In genomic region chr3:98763076-98763475, GRCh38 we compare ENCODE assay signal across 9 cellular contexts. TPM values are rescaled to one million over a fixed set of nuclear protein-coding genes. Genes with fewer than 3 reads are reported as not detected.
DNase-seq lines count a peak whose midpoint lies in the region; ATAC-seq, FAIRE-seq and TF ChIP-seq lines count a peak whose summit lies in the region.
"Had no signal": no experiment of that assay in that cellular context is flagged by ENCODE, and none has a peak within 500 bp of the region (broad histone marks: within the 10 kb centered on the region; RNA-seq: fewer than 3 reads in every experiment).

TSS of gene ST3GAL6 (plus strand) at chr3:98763340. CDS start at chr3:98768441, 5,101 bp downstream.

- 4% methylated on average over 1 of the region's 1 CpG for WGBS in GM12878 (ENCODE audit: insufficient coverage, insufficient replicate concordance, low lambda C conversion rate, missing lambda C conversion rate)

- no peak within 1 kb of the TSS; the same call in 1 of the 2 replicates for H2AFZ ChIP-seq in GM12878 (ENCODE audit: control insufficient read depth, low read depth, low read length)

- peak; percentile 52 for FAIRE-seq in GM12878 (lab: Jason Lieb, UNC)

- 0 out of 2 replicates have a peak within 1 kb of the TSS, but pooled peaks have one; percentile 9 for H3K9ac ChIP-seq in GM12878 (ENCODE audit: control insufficient read depth, insufficient read depth, low read length)

- H3K9me3 ChIP-seq in GM12878 (replicated peaks; ENCODE audit: control insufficient read depth, insufficient read depth, low read length): no peaks in the 10 kb centered on the region

- no peak within 1 kb of the TSS for H3K4me3 ChIP-seq in AG10803 (ENCODE audit: low read length)
- peak within 1 kb of the TSS; percentile 35; the same call in 1 of the 2 replicates for H3K4me3 ChIP-seq in GM12878

- intact Hi-C loops in GM12878 (cut with micrococcal nuclease; ENCODE audit: unreplicated experiment): no loop called here

- in situ Hi-C loops in GM12878 (cut with MboI): no loop called here

- TF ChIP-seq POLR2A in GM12878 (IDR thresholded peaks at IDR 0.05; ENCODE audit: low read depth, low read length): 0 out of 2 replicates have a peak, but pooled peaks have one; percentile 34

- no peaks in the 10 kb centered on the region for H3K27me3 ChIP-seq in GM12878 (replicated peaks in 1 of 2; ENCODE audit: control insufficient read depth in 2 of 2, insufficient read depth in 2 of 2, low read length in 1 of 2)

- peak; percentile 50 for ATAC-seq in HG02870 (IDR thresholded peaks at IDR 0.05; ENCODE audit: unreplicated experiment)
- ATAC-seq in GM12878: peak; percentile 67
- no peak for ATAC-seq in HG03521 (IDR thresholded peaks at IDR 0.05; ENCODE audit: unreplicated experiment)
- ATAC-seq: Panc1 had no signal

- peaks cover 0 to 3% of the 10 kb centered on the region in 2 experiments; a peak in 1 of 4 replicates for H3K36me3 ChIP-seq in GM12878 (ENCODE audit: control insufficient read depth in 2 of 2, insufficient read depth in 2 of 2, low read length in 1 of 2)

- POLR2A ChIA-PET in GM12878 (lab: Charles Lee): interaction anchor here (0.6 to 8.2 kb wide), 6 partner anchors 10 to 32 kb away, joined by 3 to 49 read pairs (median 4); no protein-coding TSS in a partner anchor

- peaks cover 29% of the 10 kb centered on the region for H3K4me1 ChIP-seq in GM12878 (ENCODE audit: control insufficient read depth, insufficient read depth, low read length)

- BruUV-seq in GM12878 (replicated peaks; lab: Mats Ljungman, UMichigan): no TSS peak

- SMC1A ChIA-PET in GM12878 (lab: Charles Lee; ENCODE audit: uncharacterized antibody, unreplicated experiment): interaction anchor here (1.7 to 6.9 kb wide), 8 partner anchors 9 to 33 kb away, joined by 5 to 82 read pairs (median 14); no protein-coding TSS in a partner anchor

- H3K4me2 ChIP-seq in GM12878 (ENCODE audit: control insufficient read depth, insufficient read depth): peak within 1 kb of the TSS; percentile 30; the same call in 1 of the 2 replicates

- no peak for TF ChIP-seq EP300 in GM12878 (IDR thresholded peaks at IDR 0.05; ENCODE audit: borderline replicate concordance in 1 of 2, control insufficient read depth in 1 of 2, low read depth in 2 of 2, low read length in 2 of 2)

- no peak for TF ChIP-seq RAD21 in GM12878 (IDR thresholded peaks at IDR 0.05; ENCODE audit: insufficient read depth, low read depth, low read length)

- H3K79me2 ChIP-seq in GM12878 (ENCODE audit: control insufficient read depth, insufficient read depth, low read length): peaks cover 4% of the 10 kb centered on the region

- RAD21 ChIA-PET in GM12878 (lab: Charles Lee; ENCODE audit: unreplicated experiment): interaction anchor here (1.3 to 2.9 kb wide), 3 partner anchors 19 to 33 kb away, joined by 5 to 12 read pairs (median 6); no protein-coding TSS in a partner anchor

- CTCF ChIA-PET in GM12878 (lab: Yijun Ruan, JAX): interaction anchor here (0.6 to 5.0 kb wide), 3 partner anchors 34 to 161 kb away, joined by 3 to 22 read pairs (median 4); no protein-coding TSS in a partner anchor

- DNase-seq in AG10803 (ENCODE audit: low read depth): peak; percentile 24
- no peak for DNase-seq in GM12878 (ENCODE audit: low read depth, low spot score)
- peak; percentile 70 for DNase-seq in medulla oblongata (ENCODE audit: extremely low spot score)
- no peak for DNase-seq in putamen (ENCODE audit: low spot score)
- DNase-seq in activated CD4-positive, alpha-beta T cell treated with anti-CD3 and anti-CD28 coated beads, Interleukin-2, amount 50 U/mL, for 48 hours: no peak
- no peak for DNase-seq in NCI-H446 (lab: John Stamatoyannopoulos, UW)

- TF ChIP-seq CTCF in AG10803 (conservative IDR thresholded peaks at IDR 0.05; ENCODE audit: low read length): no peak
- no peak for TF ChIP-seq CTCF in GM12878 (IDR thresholded peaks at IDR 0.05 in 2 of 3, conservative IDR thresholded peaks at IDR 0.05 in 1 of 3; ENCODE audit: control insufficient read depth in 2 of 3, extremely low read depth in 1 of 3, insufficient read depth in 1 of 3, low read depth in 3 of 3, low read length in 3 of 3)

- no peaks in the 10 kb centered on the region for H4K20me1 ChIP-seq in GM12878 (ENCODE audit: control insufficient read depth, insufficient read depth)

- peak within 1 kb of the TSS; percentile 5; the same call in 1 of the 2 replicates for H3K27ac ChIP-seq in GM12878 (ENCODE audit: control insufficient read depth, insufficient read depth)

TF ChIP-seq in GM12878, 131 proteins besides CTCF, POLR2A, EP300 and RAD21 (continues in another document):
- TF ChIP-seq, protein P1, sequence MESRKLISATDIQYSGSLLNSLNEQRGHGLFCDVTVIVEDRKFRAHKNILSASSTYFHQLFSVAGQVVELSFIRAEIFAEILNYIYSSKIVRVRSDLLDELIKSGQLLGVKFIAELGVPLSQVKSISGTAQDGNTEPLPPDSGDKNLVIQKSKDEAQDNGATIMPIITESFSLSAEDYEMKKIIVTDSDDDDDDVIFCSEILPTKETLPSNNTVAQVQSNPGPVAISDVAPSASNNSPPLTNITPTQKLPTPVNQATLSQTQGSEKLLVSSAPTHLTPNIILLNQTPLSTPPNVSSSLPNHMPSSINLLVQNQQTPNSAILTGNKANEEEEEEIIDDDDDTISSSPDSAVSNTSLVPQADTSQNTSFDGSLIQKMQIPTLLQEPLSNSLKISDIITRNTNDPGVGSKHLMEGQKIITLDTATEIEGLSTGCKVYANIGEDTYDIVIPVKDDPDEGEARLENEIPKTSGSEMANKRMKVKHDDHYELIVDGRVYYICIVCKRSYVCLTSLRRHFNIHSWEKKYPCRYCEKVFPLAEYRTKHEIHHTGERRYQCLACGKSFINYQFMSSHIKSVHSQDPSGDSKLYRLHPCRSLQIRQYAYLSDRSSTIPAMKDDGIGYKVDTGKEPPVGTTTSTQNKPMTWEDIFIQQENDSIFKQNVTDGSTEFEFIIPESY (IDR thresholded peaks at IDR 0.05): no peak
- TF ChIP-seq SREBF2 (IDR thresholded peaks at IDR 0.05; ENCODE audit: low read length) (no peak), PML (IDR thresholded peaks at IDR 0.05; ENCODE audit: low read length) (peak; percentile 20; the same call in 1 of the 2 replicates), GABPA (IDR thresholded peaks at IDR 0.05; ENCODE audit: low read depth) (no peak), ELK1 (IDR thresholded peaks at IDR 0.05; ENCODE audit: low read depth, low read length) (no peak), EGR1 (IDR thresholded peaks at IDR 0.05; ENCODE audit: borderline replicate concordance in 1 of 2, low read depth in 2 of 2, low read length in 2 of 2) (no peak), KAT2A (conservative IDR thresholded peaks at IDR 0.05; ENCODE audit: control insufficient read depth, low read depth, low read length) (no peak), HDAC6 (IDR thresholded peaks at IDR 0.05; ENCODE audit: unreplicated experiment) (no peak), JUNB (IDR thresholded peaks at IDR 0.05) (0 out of 2 replicates have a peak, but pooled peaks have one; percentile 11)
- TF ChIP-seq, protein P2, sequence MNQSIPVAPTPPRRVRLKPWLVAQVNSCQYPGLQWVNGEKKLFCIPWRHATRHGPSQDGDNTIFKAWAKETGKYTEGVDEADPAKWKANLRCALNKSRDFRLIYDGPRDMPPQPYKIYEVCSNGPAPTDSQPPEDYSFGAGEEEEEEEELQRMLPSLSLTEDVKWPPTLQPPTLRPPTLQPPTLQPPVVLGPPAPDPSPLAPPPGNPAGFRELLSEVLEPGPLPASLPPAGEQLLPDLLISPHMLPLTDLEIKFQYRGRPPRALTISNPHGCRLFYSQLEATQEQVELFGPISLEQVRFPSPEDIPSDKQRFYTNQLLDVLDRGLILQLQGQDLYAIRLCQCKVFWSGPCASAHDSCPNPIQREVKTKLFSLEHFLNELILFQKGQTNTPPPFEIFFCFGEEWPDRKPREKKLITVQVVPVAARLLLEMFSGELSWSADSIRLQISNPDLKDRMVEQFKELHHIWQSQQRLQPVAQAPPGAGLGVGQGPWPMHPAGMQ (IDR thresholded peaks at IDR 0.05; ENCODE audit: borderline replicate concordance): no peak
- TF ChIP-seq, protein P3, sequence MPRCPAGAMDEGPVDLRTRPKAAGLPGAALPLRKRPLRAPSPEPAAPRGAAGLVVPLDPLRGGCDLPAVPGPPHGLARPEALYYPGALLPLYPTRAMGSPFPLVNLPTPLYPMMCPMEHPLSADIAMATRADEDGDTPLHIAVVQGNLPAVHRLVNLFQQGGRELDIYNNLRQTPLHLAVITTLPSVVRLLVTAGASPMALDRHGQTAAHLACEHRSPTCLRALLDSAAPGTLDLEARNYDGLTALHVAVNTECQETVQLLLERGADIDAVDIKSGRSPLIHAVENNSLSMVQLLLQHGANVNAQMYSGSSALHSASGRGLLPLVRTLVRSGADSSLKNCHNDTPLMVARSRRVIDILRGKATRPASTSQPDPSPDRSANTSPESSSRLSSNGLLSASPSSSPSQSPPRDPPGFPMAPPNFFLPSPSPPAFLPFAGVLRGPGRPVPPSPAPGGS (IDR thresholded peaks at IDR 0.05; ENCODE audit: borderline replicate concordance, insufficient read depth, low read depth, low read length, poor library complexity, severe bottlenecking): no peak

RNA-seq across cellular contexts. Expression of gene ST3GAL6, which starts in this region (rescaled TPM):
- total RNA-seq in GM12878 (2013; cell fraction: nucleolus; rRNA removed): 172 and 176 TPM in 2 replicates
- 35.4 and 43.9 TPM in 2 replicates for total RNA-seq in GM12878 (2014; rRNA removed)
- 38.6 and 39.2 TPM in 2 replicates for total RNA-seq in GM12878 (2014; rRNA removed; fragmentation: Illumina TruSeq; extraction: Trizol)
- 36.2 TPM in 2 replicates for total RNA-seq in GM12878 (2021)
- polyA plus RNA-seq in GM12878 (2011; ENCODE audit: low read depth): 3.2 TPM
- 20.2 and 31.3 TPM in 2 replicates for polyA plus RNA-seq in GM12878 (2011; rRNA removed)
- polyA plus RNA-seq in GM12878 (2011; cell fraction: cytosol; rRNA removed): 6.9 and 9.8 TPM in 2 replicates
- polyA plus RNA-seq in GM12878 (2011; cell fraction: nucleus; rRNA removed): 21.4 and 27.9 TPM in 2 replicates
- polyA plus RNA-seq in GM12878 (2012): 6.3 and 11.1 TPM in 2 replicates
- polyA plus RNA-seq in GM12878 (2014; fragmentation: Illumina TruSeq; extraction: Trizol): 38.8 and 58.0 TPM in 2 replicates
- polyA plus RNA-seq in GM12878 (2014; fragmentation: Nextera tagmentation; extraction: Ambion mirVana): 10 to 100 TPM; 19.5 to 31.4 TPM
- polyA plus RNA-seq in GM12878 (2014; rRNA removed): 32.4 and 41.2 TPM in 2 replicates
- polyA plus RNA-seq in GM12878 (2016; fragmentation: Nextera tagmentation; extraction: Ambion mirVana): 10 to 100 TPM; 38.8 to 40.4 TPM
- 10.3 and 13.2 TPM in 2 replicates for polyA minus RNA-seq in GM12878 (2011; rRNA and poly(A)+ RNA removed)
- 7.8 and 8.3 TPM in 2 replicates for polyA minus RNA-seq in GM12878 (2011; cell fraction: cytosol; rRNA and poly(A)+ RNA removed)
- polyA minus RNA-seq in GM12878 (2011; cell fraction: nucleus; rRNA and poly(A)+ RNA removed): 25.9 and 40.0 TPM in 2 replicates

Comparison
In these comparisons a context has a peak if more than half of its experiments do, and no peak if none do; other contexts are left out.
1. DNase-seq: peak in AG10803 (single experiment) and medulla oblongata (single experiment); none in GM12878 (single experiment), putamen (single experiment), activated CD4-positive, alpha-beta T cell treated with anti-CD3 and anti-CD28 coated beads, Interleukin-2, amount 50 U/mL, for 48 hours (0 of 2) and NCI-H446 (0 of 2).